ENCODE assay signal across 1 cellular context in genomic region chr7:100091411-100092181, GRCh38.
TF ChIP-seq lines count a peak whose summit lies in the region.

No MANE protein-coding gene starts in this region.

TF ChIP-seq in endothelial cell of umbilical vein, 7 proteins besides CTCF, POLR2A, EP300 and RAD21:
- TF ChIP-seq GATA2 (IDR thresholded peaks at IDR 0.05; ENCODE audit: insufficient read depth, insufficient read length, low read depth, low read length) (no peak), MAX (IDR thresholded peaks at IDR 0.05; ENCODE audit: insufficient read depth, insufficient read length) (no peak), JUN (IDR thresholded peaks at IDR 0.05; ENCODE audit: borderline replicate concordance, insufficient read depth, insufficient read length, low read depth) (no peak), MYC (IDR thresholded peaks at IDR 0.05; ENCODE audit: low read depth, low read length) (no peak), EZH2 (IDR thresholded peaks at IDR 0.05; ENCODE audit: borderline replicate concordance, low read depth, low read length, severe bottlenecking) (no peak), FOS (IDR thresholded peaks at IDR 0.05; ENCODE audit: borderline replicate concordance, insufficient read depth, low read length) (no peak), POLR2AphosphoS5 (IDR thresholded peaks at IDR 0.05; ENCODE audit: insufficient read depth, low read depth, low read length) (no peak)
TF ChIP-seq in endothelial cell of umbilical vein: peak in this region for 0.
